ENCODE assay signal across 13 cellular contexts in the genomic region with DNA sequence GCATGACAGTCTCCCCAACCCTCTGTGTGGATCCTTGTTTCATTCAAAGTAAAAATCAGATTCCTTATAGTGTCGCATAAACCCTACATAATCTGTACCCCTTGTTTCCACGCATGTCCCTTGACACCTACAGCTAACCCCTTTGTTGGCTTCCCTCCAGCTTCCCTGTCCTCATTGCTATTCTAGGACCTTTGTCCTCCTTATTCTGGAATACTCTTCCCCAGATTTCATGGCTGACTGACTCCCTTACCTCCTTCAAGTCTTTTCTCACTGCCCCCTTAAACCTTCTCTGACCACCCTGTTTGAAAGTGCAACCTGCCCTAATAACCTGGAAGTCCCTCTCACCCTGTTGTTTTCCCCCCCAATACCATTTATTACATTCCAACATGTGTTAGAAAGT. TPM values are rescaled to one million over a fixed set of nuclear protein-coding genes. Genes with fewer than 3 reads are reported as not detected.
DNase-seq lines count a peak whose midpoint lies in the region; ATAC-seq and TF ChIP-seq lines count a peak whose summit lies in the region.
"Had no signal": no experiment of that assay in that cellular context is flagged by ENCODE, and none has a peak within 500 bp of the region (broad histone marks: within the 10 kb centered on the region; RNA-seq: fewer than 3 reads in every experiment).

No MANE protein-coding gene starts in this region.

- TF ChIP-seq EP300 in transverse colon (IDR thresholded peaks at IDR 0.05; ENCODE audit: low read depth), result no peak

- H3K36me3 Mint-ChIP-seq in brain, result peaks cover 43% of the 10 kb centered on the region
- H3K36me3 Mint-ChIP-seq in mesothelial cell of epicardium, result no peaks in the 10 kb centered on the region

- peaks cover 30% of the 10 kb centered on the region for H3K4me1 Mint-ChIP-seq in brain
- H3K4me1 Mint-ChIP-seq in mesothelial cell of epicardium, result peaks cover 29% of the 10 kb centered on the region

- H3K27ac Mint-ChIP-seq in brain, result peak overlapping the region in 3 of 5 experiments; percentile 19 to 72 (median 65)
- H3K27ac Mint-ChIP-seq in mesothelial cell of epicardium, result peak overlapping the region; percentile 44

- H3K36me3 ChIP-seq in left ventricle myocardium inferior, result no peaks in the 10 kb centered on the region
- no peaks in the 10 kb centered on the region for H3K36me3 ChIP-seq in transverse colon

- H3K27me3 ChIP-seq in left ventricle myocardium inferior (ENCODE audit: low read depth) (no peaks in the 10 kb centered on the region), transverse colon (no peaks in the 10 kb centered on the region)
- H3K27me3 ChIP-seq: neutrophil had no signal

- no peak for DNase-seq in left ventricle myocardium inferior
- DNase-seq in left ventricle myocardium superior, result no peak
- DNase-seq in mesothelial cell of epicardium (ENCODE audit: low spot score in 2 of 2, unreplicated experiment in 2 of 2), result no peak
- peak; percentile 56 for DNase-seq in transverse colon
- DNase-seq in NCI-H446 (lab: John Stamatoyannopoulos, UW), result no peak
- no peak for DNase-seq in NCI-H1048 (lab: John Stamatoyannopoulos, UW)
- no peak for DNase-seq in NCI-H2081 treated with DMSO at 0.1 percent for 48 hours (lab: John Stamatoyannopoulos, UW)
- DNase-seq: AML-193, kidney glomerular epithelial cell, MV-4-11, NCI-H510A had no signal

- no peaks in the 10 kb centered on the region for H3K9me3 ChIP-seq in left ventricle myocardium inferior (replicated peaks)
- H3K9me3 ChIP-seq in transverse colon, result no peaks in the 10 kb centered on the region
- H3K9me3 ChIP-seq: neutrophil had no signal

- peaks cover 97% of the 10 kb centered on the region for H3K4me1 ChIP-seq in left ventricle myocardium inferior
- H3K4me1 ChIP-seq in transverse colon, result peaks cover 24 to 59% (median 53%) of the 10 kb centered on the region in 4 donors

- intact Hi-C loops in left ventricle myocardium inferior (cut with micrococcal nuclease), result no loop called here
- intact Hi-C loops in left ventricle myocardium superior (cut with micrococcal nuclease), result no loop called here
- intact Hi-C loops in transverse colon (cut with DNase I; ENCODE audit: low total_unique reads), result no loop called here

- 58 to 81% methylated on average over 2 of the region's 2 CpGs for WGBS in transverse colon (ENCODE audit: low coverage in 1 of 2), 2 donors

- H3K4me3 ChIP-seq in left ventricle myocardium inferior, result no peak overlapping the region
- no peak overlapping the region for H3K4me3 ChIP-seq in transverse colon

- no peak for ATAC-seq in left ventricle myocardium superior

- H3K27me3 Mint-ChIP-seq in brain (peaks cover 4% of the 10 kb centered on the region), mesothelial cell of epicardium (ENCODE audit: low read depth) (no peaks in the 10 kb centered on the region)

- TF ChIP-seq POLR2A in transverse colon (IDR thresholded peaks at IDR 0.05), result no peak

- H3K4me3 Mint-ChIP-seq in brain (peak overlapping the region in 1 of 5 experiments; percentile 70), mesothelial cell of epicardium (no peak overlapping the region)

- H3K27ac ChIP-seq in left ventricle myocardium inferior (replicated peaks) (peak overlapping the region; percentile 55), transverse colon (peak overlapping the region; percentile 6 to 54 (median 36))
- H3K27ac ChIP-seq: neutrophil had no signal

- TF ChIP-seq CTCF in left ventricle myocardium inferior (IDR thresholded peaks at IDR 0.05; ENCODE audit: borderline replicate concordance) (no peak), brain (conservative IDR thresholded peaks at IDR 0.05) (no peak), mesothelial cell of epicardium (IDR thresholded peaks at IDR 0.05; ENCODE audit: unreplicated experiment) (no peak), transverse colon (IDR thresholded peaks at IDR 0.05) (no peak)

- peaks cover 0 to 2% (median 0%) of the 10 kb centered on the region in 5 experiments for H3K9me3 Mint-ChIP-seq in brain
- no peaks in the 10 kb centered on the region for H3K9me3 Mint-ChIP-seq in mesothelial cell of epicardium

- in situ Hi-C loops in transverse colon (cut with MboI; ENCODE audit: low pct_ligation_motif_present in 1 of 4, low pct_unique_long_range_greater_than_20kb in 1 of 4, low sequenced_read_pairs in 3 of 4), result no loop called here

RNA-seq across cellular contexts. Expression of a gene that starts 4.0 kb away (rescaled TPM):
- total RNA-seq in left ventricle myocardium inferior (116 TPM), left ventricle myocardium superior (118 TPM), mesothelial cell of epicardium (68.5 to 76.7 TPM (median 71.2 TPM) in 3 replicates), transverse colon (10 to 100 TPM; 34.8 to 72.5 (median 52.8) TPM)
- 153 TPM for polyA plus RNA-seq in brain (ENCODE audit: insufficient read depth, low read depth, low replicate concordance)
